ENCODE assay signal across 9 cellular contexts in the genomic region with DNA sequence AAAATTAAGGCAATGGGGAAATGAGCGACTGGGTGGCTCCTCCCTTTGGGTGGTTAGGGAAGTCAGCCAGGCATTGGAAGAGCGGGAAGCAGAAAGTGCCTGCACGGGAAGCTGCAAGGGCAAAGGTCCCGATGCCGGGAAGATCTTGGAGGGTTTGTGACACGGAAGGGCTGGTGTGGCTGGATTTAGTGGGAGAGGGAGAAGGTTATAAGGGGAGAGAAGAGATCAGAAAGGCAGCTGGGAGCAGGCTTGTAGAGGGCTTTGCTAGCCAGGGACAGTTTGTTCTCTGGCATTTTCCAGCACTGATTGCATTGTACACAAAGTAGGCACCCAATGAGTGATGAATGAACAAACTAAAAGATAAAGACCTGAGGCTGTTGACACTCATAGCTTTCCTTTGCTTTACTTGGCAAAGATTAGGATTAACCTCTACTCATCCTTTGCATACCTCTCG.
DNase-seq lines count a peak whose midpoint lies in the region; ATAC-seq, FAIRE-seq and TF ChIP-seq lines count a peak whose summit lies in the region.
"Had no signal": no experiment of that assay in that cellular context is flagged by ENCODE, and none has a peak within 500 bp of the region (broad histone marks: within the 10 kb centered on the region; RNA-seq: fewer than 3 reads in every experiment).

No MANE protein-coding gene starts in this region.

- intact Hi-C loops in PC-9 (cut with micrococcal nuclease; ENCODE audit: unreplicated experiment) (loop anchor here (2.0 kb wide), 1 partner anchor 66 kb away; no protein-coding TSS in a partner anchor), esophagus muscularis mucosa (cut with DNase I) (no loop called here)

- H3F3A ChIP-seq in PC-9 (ENCODE audit: insufficient read depth, low read depth) (peaks cover 19% of the 10 kb centered on the region), neural progenitor cell (ENCODE audit: low read depth) (no peaks in the 10 kb centered on the region)

- DNase-seq in AG08395 (ENCODE audit: low spot score) (peak; percentile 33), PC-9 (peak; percentile 43 to 58), esophagus muscularis mucosa (ENCODE audit: extremely low spot score) (peak; percentile 95), neural progenitor cell (ENCODE audit: low spot score) (no peak), GM12891 (ENCODE audit: insufficient read length, low spot score) (no peak), RPMI8226 (no peak), NCI-H82 (lab: John Stamatoyannopoulos, UW) (no peak)
- no peak for DNase-seq in activated naive CD8-positive, alpha-beta T cell treated with anti-CD3 and anti-CD28 coated beads, Interleukin-2, amount 50 U/mL, for 24 hours
- DNase-seq: COR-L47 had no signal

- H3K36me3 Mint-ChIP-seq in neural progenitor cell = no peaks in the 10 kb centered on the region
- no peaks in the 10 kb centered on the region for H3K36me3 Mint-ChIP-seq in activated naive CD8-positive, alpha-beta T cell treated with anti-CD3 and anti-CD28 coated beads, Interleukin-2, amount 50 U/mL, for 24 hours (ENCODE audit: low read depth)

- H3K9me3 ChIP-seq in PC-9 (ENCODE audit: insufficient read depth, low read depth) = peaks cover 5% of the 10 kb centered on the region; the same call in 1 of the 2 replicates
- no peaks in the 10 kb centered on the region for H3K9me3 ChIP-seq in esophagus muscularis mucosa
- H3K9me3 ChIP-seq in neural progenitor cell (ENCODE audit: low read depth) = no peaks in the 10 kb centered on the region

- peak; percentile 89 for TF ChIP-seq EP300 in esophagus muscularis mucosa (IDR thresholded peaks at IDR 0.05)

- H3K4me3 Mint-ChIP-seq in neural progenitor cell = no peak overlapping the region
- H3K4me3 Mint-ChIP-seq in activated naive CD8-positive, alpha-beta T cell treated with anti-CD3 and anti-CD28 coated beads, Interleukin-2, amount 50 U/mL, for 24 hours = no peak overlapping the region

- no peaks in the 10 kb centered on the region for H3K9me2 ChIP-seq in PC-9 (ENCODE audit: insufficient read depth)

- H3K9me3 Mint-ChIP-seq in neural progenitor cell = peaks cover under 1% of the 10 kb centered on the region
- H3K9me3 Mint-ChIP-seq in activated naive CD8-positive, alpha-beta T cell treated with anti-CD3 and anti-CD28 coated beads, Interleukin-2, amount 50 U/mL, for 24 hours = no peaks in the 10 kb centered on the region

- H3K27me3 Mint-ChIP-seq in neural progenitor cell (ENCODE audit: insufficient read depth, low read depth) = no peaks in the 10 kb centered on the region
- H3K27me3 Mint-ChIP-seq in activated naive CD8-positive, alpha-beta T cell treated with anti-CD3 and anti-CD28 coated beads, Interleukin-2, amount 50 U/mL, for 24 hours = peaks cover 24% of the 10 kb centered on the region

- peaks cover 5% of the 10 kb centered on the region for H3K4me1 Mint-ChIP-seq in neural progenitor cell
- no peaks in the 10 kb centered on the region for H3K4me1 Mint-ChIP-seq in activated naive CD8-positive, alpha-beta T cell treated with anti-CD3 and anti-CD28 coated beads, Interleukin-2, amount 50 U/mL, for 24 hours

- peak overlapping the region; percentile 31 for H3K27ac Mint-ChIP-seq in neural progenitor cell
- H3K27ac Mint-ChIP-seq in activated naive CD8-positive, alpha-beta T cell treated with anti-CD3 and anti-CD28 coated beads, Interleukin-2, amount 50 U/mL, for 24 hours = no peak overlapping the region

- peak overlapping the region; percentile 66 for H2AFZ ChIP-seq in PC-9
- no peak overlapping the region for H2AFZ ChIP-seq in neural progenitor cell (replicated peaks)

- H3K79me2 ChIP-seq in PC-9 (ENCODE audit: low read depth) (no peaks in the 10 kb centered on the region), neural progenitor cell (ENCODE audit: low read depth) (no peaks in the 10 kb centered on the region)

- CTCF ChIA-PET in PC-9 (lab: Charles Lee) = interaction anchor here (0.7 to 1.4 kb wide), 3 partner anchors 38 to 245 kb away, joined by 3 to 7 read pairs (median 3); no protein-coding TSS in a partner anchor

- TF ChIP-seq POLR2A in esophagus muscularis mucosa (IDR thresholded peaks at IDR 0.05; ENCODE audit: low read depth) (no peak), GM12891 (IDR thresholded peaks at IDR 0.05; ENCODE audit: low read depth, low read length) (no peak)

- H3K36me3 ChIP-seq in PC-9 (ENCODE audit: low read depth) (no peaks in the 10 kb centered on the region), esophagus muscularis mucosa (no peaks in the 10 kb centered on the region), neural progenitor cell (no peaks in the 10 kb centered on the region)

- no peak overlapping the region for H3K9ac ChIP-seq in neural progenitor cell

- H3K27me3 ChIP-seq in PC-9 (ENCODE audit: insufficient read depth, low read depth) (no peaks in the 10 kb centered on the region), esophagus muscularis mucosa (no peaks in the 10 kb centered on the region), neural progenitor cell (no peaks in the 10 kb centered on the region)

- H3K4me3 ChIP-seq in PC-9 = peak overlapping the region; percentile 43
- H3K4me3 ChIP-seq in esophagus muscularis mucosa = no peak overlapping the region
- no peak overlapping the region for H3K4me3 ChIP-seq in neural progenitor cell

- POLR2A ChIA-PET in PC-9 (lab: Charles Lee; ENCODE audit: unreplicated experiment) = interaction anchor here (0.6 to 1.2 kb wide), 6 partner anchors 12 to 477 kb away, joined by 4 to 18 read pairs (median 6); partner anchors contain the start of gene NAMPT

- WGBS in esophagus muscularis mucosa = 31% methylated on average over 7 of the region's 7 CpGs

- H3K4me1 ChIP-seq in PC-9 (replicated peaks; ENCODE audit: insufficient read depth) (peaks cover 36% of the 10 kb centered on the region), esophagus muscularis mucosa (peaks cover 28 to 37% (median 35%) of the 10 kb centered on the region in 4 donors), neural progenitor cell (no peaks in the 10 kb centered on the region)

- H4K20me1 ChIP-seq in PC-9 (ENCODE audit: insufficient read depth) (no peaks in the 10 kb centered on the region), neural progenitor cell (ENCODE audit: low read depth) (no peaks in the 10 kb centered on the region)

- TF ChIP-seq CTCF in PC-9 (conservative IDR thresholded peaks at IDR 0.05) (no peak), esophagus muscularis mucosa (IDR thresholded peaks at IDR 0.05) (no peak), neural progenitor cell (IDR thresholded peaks at IDR 0.05) (no peak)

- H3K4me2 ChIP-seq in PC-9 (peak overlapping the region; percentile 76), neural progenitor cell (no peak overlapping the region)

- no peak for FAIRE-seq in GM12891 (lab: Jason Lieb, UNC)

- H3K27ac ChIP-seq in PC-9 (peak overlapping the region; percentile 88), esophagus muscularis mucosa (replicated peaks in 1 of 4) (peak overlapping the region; percentile 73 to 80 (median 76)), neural progenitor cell (no peak overlapping the region)

- no peak for ATAC-seq in activated naive CD8-positive, alpha-beta T cell treated with anti-CD3 and anti-CD28 coated beads, Interleukin-2, amount 50 U/mL, for 24 hours

- BruUV-seq in PC-9 (replicated peaks; lab: Mats Ljungman, UMichigan) = no TSS peak

TF ChIP-seq in GM12891, 5 proteins besides CTCF, POLR2A, EP300 and RAD21:
- no peak for TF ChIP-seq POLR2AphosphoS5 (IDR thresholded peaks at IDR 0.05; ENCODE audit: low read depth, low read length)
- no peak for TF ChIP-seq TAF1 (IDR thresholded peaks at IDR 0.05; ENCODE audit: low read depth, low read length)
- no peak for TF ChIP-seq PAX5 (IDR thresholded peaks at IDR 0.05; ENCODE audit: insufficient read depth, low read length, severe bottlenecking)
- no peak for TF ChIP-seq SPI1 (IDR thresholded peaks at IDR 0.05; ENCODE audit: low read depth, low read length)
- TF ChIP-seq POU2F2 (IDR thresholded peaks at IDR 0.05; ENCODE audit: low read depth, low read length) = no peak

Comparison
In these comparisons a context has a peak if more than half of its experiments do, and no peak if none do; other contexts are left out.
1. DNase-seq: peak in AG08395 (single experiment), PC-9 (2 of 2) and esophagus muscularis mucosa (single experiment); none in neural progenitor cell (single experiment), activated naive CD8-positive, alpha-beta T cell treated with anti-CD3 and anti-CD28 coated beads, Interleukin-2, amount 50 U/mL, for 24 hours (single experiment), GM12891 (single experiment), RPMI8226 (single experiment) and NCI-H82 (single experiment).